ENCODE assay signal across 15 cellular contexts in genomic region chrX:154575076-154575475, GRCh38. TPM values are rescaled to one million over a fixed set of nuclear protein-coding genes. Genes with fewer than 3 reads are reported as not detected.
A peak's percentile ranks its signal among the peaks of the same experiment; 100 is the strongest.
DNase-seq lines count a peak whose midpoint lies in the region; ATAC-seq and TF ChIP-seq lines count a peak whose summit lies in the region.
"Not testable (repeated sequence)": the region's sequence is repeated elsewhere in the genome, so short reads cannot be mapped to it uniquely, and the experiment has no call there.
"Had no signal": no experiment of that assay in that cellular context is flagged by ENCODE, and none has a peak within 500 bp of the region (broad histone marks: within the 10 kb centered on the region; RNA-seq: fewer than 3 reads in every experiment).

No MANE protein-coding gene starts in this region.

- not testable (repeated sequence) for H3K27me3 ChIP-seq in heart left ventricle

- not testable (repeated sequence) for DNase-seq in activated naive CD4-positive, alpha-beta T cell treated with anti-CD3 and anti-CD28 coated beads, Interleukin-2, amount 50 U/mL, for 72 hours (ENCODE audit: low spot score in 2 of 2); heart left ventricle; mucosa of descending colon

- not testable (repeated sequence) for H3K27ac ChIP-seq in heart left ventricle

- H3K9me3 Mint-ChIP-seq in activated naive CD4-positive, alpha-beta T cell treated with anti-CD3 and anti-CD28 coated beads, Interleukin-2, amount 50 U/mL, for 72 hours = not testable (repeated sequence)

- intact Hi-C loops in heart left ventricle (cut with DNase I); mucosa of descending colon (cut with DNase I, micrococcal nuclease): not testable (repeated sequence)

- ATAC-seq in GM18511 (IDR thresholded peaks at IDR 0.05; ENCODE audit: unreplicated experiment) (peak; percentile 50), SK-N-SH treated with all-trans-retinoic acid at 6 μM for 48 hours (peak; percentile 91), heart left ventricle (peak in 3 of 4 donors; percentile 49 to 74 (median 63)), mucosa of descending colon (peak; percentile 71)
- ATAC-seq in activated naive CD4-positive, alpha-beta T cell treated with anti-CD3 and anti-CD28 coated beads, Interleukin-2, amount 50 U/mL, for 72 hours = peak; percentile 55 to 58

- H3K36me3 ChIP-seq in heart left ventricle; mucosa of descending colon (ENCODE audit: low read depth): not testable (repeated sequence)

- H3K4me3 ChIP-seq in heart left ventricle, mucosa of descending colon: not testable (repeated sequence)

- TF ChIP-seq POLR2A in heart left ventricle (IDR thresholded peaks at IDR 0.05) = not testable (repeated sequence)

- not testable (repeated sequence) for TF ChIP-seq CTCF in heart left ventricle (IDR thresholded peaks at IDR 0.05); mucosa of descending colon (IDR thresholded peaks at IDR 0.05)

- H3K27ac Mint-ChIP-seq in activated naive CD4-positive, alpha-beta T cell treated with anti-CD3 and anti-CD28 coated beads, Interleukin-2, amount 50 U/mL, for 72 hours = not testable (repeated sequence)

- not testable (repeated sequence) for H3K4me1 ChIP-seq in heart left ventricle; mucosa of descending colon (ENCODE audit: low read depth)

- H3K36me3 Mint-ChIP-seq in activated naive CD4-positive, alpha-beta T cell treated with anti-CD3 and anti-CD28 coated beads, Interleukin-2, amount 50 U/mL, for 72 hours = not testable (repeated sequence)

- WGBS in heart left ventricle, 4 donors = no CpG with 5 or more reads among the region's 5 CpGs

- H3K9me3 ChIP-seq in heart left ventricle, mucosa of descending colon: not testable (repeated sequence)

RNA-seq across cellular contexts. Expression of gene CTAG1A, which starts 9.9 kb away (rescaled TPM):
- not detected for total RNA-seq in activated naive CD4-positive, alpha-beta T cell treated with anti-CD3 and anti-CD28 coated beads, Interleukin-2, amount 50 U/mL, for 72 hours
- not detected for total RNA-seq in heart left ventricle
- not detected for polyA plus RNA-seq in heart left ventricle
- not detected for total RNA-seq in mucosa of descending colon
- total RNA-seq: activated CD8-positive, alpha-beta memory T cell treated with anti-CD3 and anti-CD28 coated beads for 36 hours; activated naive CD4-positive, alpha-beta T cell treated with anti-CD3 and anti-CD28 coated beads for 36 hours; cardiac muscle cell; CD4-positive, CD25-positive, alpha-beta regulatory T cell; esophagus squamous epithelium; gastrocnemius medialis; lung; progenitor cell of endocrine pancreas; SJCRH30; transverse colon had no signal
- polyA plus RNA-seq: cardiac muscle cell; CD4-positive, CD25-positive, alpha-beta regulatory T cell; lung had no signal

RNA-seq across cellular contexts. Expression of gene IKBKG, which starts 27.7 kb away (rescaled TPM):
- 10 to 100 TPM; 34.2 to 35.0 TPM for total RNA-seq in activated naive CD4-positive, alpha-beta T cell treated with anti-CD3 and anti-CD28 coated beads, Interleukin-2, amount 50 U/mL, for 72 hours
- total RNA-seq in heart left ventricle (10 to 100 TPM in 8 of 9 donors, 1 to 10 TPM in 1; 7.1 to 25.4 (median 15.3) TPM), mucosa of descending colon (10 to 100 TPM; 26.7 to 36.3 (median 30.3) TPM)
- polyA plus RNA-seq in heart left ventricle = 10 to 100 TPM; 13.0 to 29.4 TPM

RNA-seq across cellular contexts. Expression of gene G6PD, which starts 28.4 kb away (rescaled TPM):
- 10 to 100 TPM; 74.2 to 75.9 TPM for total RNA-seq in activated naive CD4-positive, alpha-beta T cell treated with anti-CD3 and anti-CD28 coated beads, Interleukin-2, amount 50 U/mL, for 72 hours
- total RNA-seq in heart left ventricle (10 to 100 TPM in 5 of 9 donors, 1 to 10 TPM in 4; 7.2 to 41.3 (median 11.2) TPM), mucosa of descending colon (10 to 100 TPM; 28.0 to 34.4 (median 33.9) TPM)
- 10 to 100 TPM in 1 of 2 donors, 1 to 10 TPM in 1; 5.9 to 20.5 TPM for polyA plus RNA-seq in heart left ventricle

RNA-seq across cellular contexts. Expression of gene CTAG1B, which starts 44.0 kb away (rescaled TPM):
- total RNA-seq in activated naive CD4-positive, alpha-beta T cell treated with anti-CD3 and anti-CD28 coated beads, Interleukin-2, amount 50 U/mL, for 72 hours = not detected
- total RNA-seq in heart left ventricle (not detected), mucosa of descending colon (not detected)
- polyA plus RNA-seq in heart left ventricle = not detected
- total RNA-seq: activated CD8-positive, alpha-beta memory T cell treated with anti-CD3 and anti-CD28 coated beads for 36 hours; activated naive CD4-positive, alpha-beta T cell treated with anti-CD3 and anti-CD28 coated beads for 36 hours; cardiac muscle cell; CD4-positive, CD25-positive, alpha-beta regulatory T cell; esophagus squamous epithelium; gastrocnemius medialis; lung; progenitor cell of endocrine pancreas; SJCRH30; transverse colon had no signal
- polyA plus RNA-seq: cardiac muscle cell; CD4-positive, CD25-positive, alpha-beta regulatory T cell; lung had no signal

RNA-seq across cellular contexts. Expression of gene FAM3A, which starts 59.0 kb away (rescaled TPM):
- total RNA-seq in activated naive CD4-positive, alpha-beta T cell treated with anti-CD3 and anti-CD28 coated beads, Interleukin-2, amount 50 U/mL, for 72 hours = 10 to 100 TPM; 27.7 to 32.7 TPM
- total RNA-seq in heart left ventricle = 10 to 100 TPM; 36.2 to 82.6 (median 48.6) TPM
- polyA plus RNA-seq in heart left ventricle = 10 to 100 TPM; 66.1 to 72.2 TPM
- 10 to 100 TPM; 52.5 to 75.6 (median 64.8) TPM for total RNA-seq in mucosa of descending colon
